ENCODE assay signal across 8 cellular contexts in genomic region chr7:5605775-5606174, GRCh38. TPM values are rescaled to one million over a fixed set of nuclear protein-coding genes. Genes with fewer than 3 reads are reported as not detected.
DNase-seq lines count a peak whose midpoint lies in the region; ATAC-seq, FAIRE-seq and TF ChIP-seq lines count a peak whose summit lies in the region.
"Not testable (repeated sequence)": the region's sequence is repeated elsewhere in the genome, so short reads cannot be mapped to it uniquely, and the experiment has no call there.

No MANE protein-coding gene starts in this region.

- not testable (repeated sequence) for H3K9me3 ChIP-seq in H9 (ENCODE audit: control insufficient read depth, low read depth, low read length); IMR-90 (ENCODE audit: control insufficient read depth, insufficient read depth, low read length); Panc1 (ENCODE audit: control insufficient read depth, insufficient read depth, low read depth, low read length); RWPE2 (ENCODE audit: severe bottlenecking); K562 (replicated peaks; ENCODE audit: control insufficient read depth, insufficient read depth, low read depth, low read length); cardiac muscle cell (ENCODE audit: low read depth); osteoblast (ENCODE audit: low read depth, low read length)

- H3K4me1 Mint-ChIP-seq in H9: peaks cover 2 to 20% of the 10 kb centered on the region in 2 experiments

- not testable (repeated sequence) for H2BK12ac ChIP-seq in H9 (ENCODE audit: insufficient read length, low read depth, low read length)

- TF ChIP-seq RAD21 in IMR-90 (IDR thresholded peaks at IDR 0.05; ENCODE audit: low read length); K562 (CRISPR knock-in tag; conservative IDR thresholded peaks at IDR 0.05 in 1 of 2, IDR thresholded peaks at IDR 0.05 in 1 of 2): not testable (repeated sequence)

- H2AK9ac ChIP-seq in IMR-90 (replicated peaks; ENCODE audit: low read depth, low read length, poor library complexity): not testable (repeated sequence)

- H3K9ac ChIP-seq in H9 (ENCODE audit: extremely low read depth, insufficient read length, low read length); IMR-90 (ENCODE audit: low read depth, low read length); K562 (ENCODE audit: insufficient read depth in 1 of 2, low read depth in 2 of 2, low read length in 2 of 2): not testable (repeated sequence)

- peaks cover 53% of the 10 kb centered on the region for H3K36me3 ChIP-seq in IMR-90 (ENCODE audit: control insufficient read depth, insufficient read depth, low read length)
- H3K36me3 ChIP-seq in Panc1 (ENCODE audit: control insufficient read depth, insufficient read depth, low read length): not testable (repeated sequence)
- H3K36me3 ChIP-seq in RWPE2 (ENCODE audit: low read depth): peaks cover 54% of the 10 kb centered on the region
- H3K36me3 ChIP-seq in K562 (ENCODE audit: control insufficient read depth, insufficient read depth, low read length): peaks cover 58% of the 10 kb centered on the region
- peaks cover 18% of the 10 kb centered on the region for H3K36me3 ChIP-seq in cardiac muscle cell
- peaks cover 30% of the 10 kb centered on the region for H3K36me3 ChIP-seq in osteoblast (ENCODE audit: insufficient read depth, low read length)

- H4K8ac ChIP-seq in H9 (replicated peaks; ENCODE audit: insufficient read length, low read depth, low read length); IMR-90 (ENCODE audit: low read depth in 2 of 2, low read length in 2 of 2): not testable (repeated sequence)

- H2BK20ac ChIP-seq in H9 (ENCODE audit: low read depth, low read length, poor library complexity, severe bottlenecking); IMR-90 (ENCODE audit: low read depth, low read length): not testable (repeated sequence)

- in situ Hi-C loops in IMR-90 (cut with MboI; ENCODE audit: low sequenced_read_pairs); Panc1 (cut with HindIII; ENCODE audit: low pct_unique_long_range_greater_than_20kb, low sequenced_read_pairs); K562 (cut with MboI): not testable (repeated sequence)

- not testable (repeated sequence) for H3K79me2 ChIP-seq in H9 (ENCODE audit: insufficient read depth, low read length)
- H3K79me2 ChIP-seq in K562 (ENCODE audit: control insufficient read depth, insufficient read depth, low read length) (peaks cover 32% of the 10 kb centered on the region), osteoblast (ENCODE audit: insufficient read depth, low read length) (peaks cover 36% of the 10 kb centered on the region)

- not testable (repeated sequence) for H3K27me3 Mint-ChIP-seq in H9 (ENCODE audit: low read depth)

- not testable (repeated sequence) for H4K5ac ChIP-seq in H9 (ENCODE audit: insufficient read length, low read depth, low read length); IMR-90 (ENCODE audit: low read depth, low read length)

- H3K14ac ChIP-seq in H9 (ENCODE audit: insufficient read depth, low read length); IMR-90 (replicated peaks; ENCODE audit: low read depth, low read length): not testable (repeated sequence)

- CTCF ChIA-PET in IMR-90 (lab: Yijun Ruan, JAX); Panc1 (lab: Charles Lee); K562 (lab: Yijun Ruan, JAX; ENCODE audit: low intra/inter-chr PET ratio): not testable (repeated sequence)

- H3T11ph ChIP-seq in H9 (ENCODE audit: low read length): not testable (repeated sequence)

- TF ChIP-seq EP300 in K562 (IDR thresholded peaks at IDR 0.05; ENCODE audit: low read length): not testable (repeated sequence)

- WGBS in H9 (ENCODE audit: extremely low coverage, insufficient read length, low lambda C conversion rate): no CpG with 5 or more reads among the region's 15 CpGs
- WGBS in IMR-90 (ENCODE audit: extremely low coverage in 2 of 2, insufficient read length in 1 of 2), 2 experiments: no CpG with 5 or more reads among the region's 15 CpGs
- WGBS in K562 (ENCODE audit: insufficient coverage, low coverage, missing lambda C conversion rate): 93% methylated on average over 9 of the region's 15 CpGs

- not testable (repeated sequence) for H4K91ac ChIP-seq in H9 (ENCODE audit: insufficient read length, low read depth, low read length); IMR-90 (ENCODE audit: insufficient read depth, low read depth, low read length)

- not testable (repeated sequence) for ATAC-seq in IMR-90 (ENCODE audit: low read depth); RWPE2 (ENCODE audit: low read depth); K562
- peak; percentile 3; the same call in 1 of the 2 replicates for ATAC-seq in Panc1

- POLR2A ChIA-PET in IMR-90 (lab: Charles Lee; ENCODE audit: unreplicated experiment); Panc1 (lab: Charles Lee): not testable (repeated sequence)
- POLR2A ChIA-PET in K562 (lab: Yijun Ruan, JAX): interaction anchor here (1.1 kb wide), 1 partner anchor 10 kb away, joined by 6 read pairs; no protein-coding TSS in a partner anchor

- H2AK5ac ChIP-seq in H9 (ENCODE audit: insufficient read length, low read length); IMR-90 (ENCODE audit: low read depth, low read length): not testable (repeated sequence)

- not testable (repeated sequence) for H2BK15ac ChIP-seq in H9 (ENCODE audit: low read depth, low read length); IMR-90 (ENCODE audit: low read depth, low read length)

- not testable (repeated sequence) for H3K27ac Mint-ChIP-seq in H9

- H3K36me3 Mint-ChIP-seq in H9 (ENCODE audit: insufficient read depth in 1 of 3, low read depth in 3 of 3): peaks cover 14 to 39% (median 33%) of the 10 kb centered on the region in 3 experiments

- DNase-seq in ELF-1 (ENCODE audit: low read depth, low spot score) (peak; percentile 5), H9 (peak; percentile 24), osteoblast (ENCODE audit: insufficient read length, low spot score, missing footprints) (peak; percentile 10)
- not testable (repeated sequence) for DNase-seq in IMR-90; Panc1 (ENCODE audit: low read depth, low spot score); RWPE2 (ENCODE audit: low spot score); K562 (ENCODE audit: extremely low read depth in 1 of 4, low spot score in 3 of 4); cardiac muscle cell (ENCODE audit: low read depth in 1 of 2, low spot score in 1 of 2)

- intact Hi-C loops in IMR-90 (cut with micrococcal nuclease); Panc1 (cut with micrococcal nuclease; ENCODE audit: unreplicated experiment); K562 (cut with micrococcal nuclease): not testable (repeated sequence)

- not testable (repeated sequence) for H3K23me2 ChIP-seq in H9 (ENCODE audit: insufficient read length, low read depth, low read length, poor library complexity, severe bottlenecking)

- dilution Hi-C loops in IMR-90 (cut with HindIII; ENCODE audit: low sequenced_read_pairs, unreplicated experiment): not testable (repeated sequence)

- not testable (repeated sequence) for H3K4me3 ChIP-seq in IMR-90 (ENCODE audit: insufficient read depth, low read depth, low read length); Panc1 (ENCODE audit: low read depth in 2 of 2, low read length in 2 of 2); RWPE2 (ENCODE audit: severe bottlenecking); K562; cardiac muscle cell; osteoblast (ENCODE audit: insufficient read depth, low read length)

- FAIRE-seq in K562 (lab: Jason Lieb, UNC): not testable (repeated sequence)

- not testable (repeated sequence) for H3K9me1 ChIP-seq in IMR-90 (ENCODE audit: insufficient read depth, low read length); K562 (ENCODE audit: control insufficient read depth, insufficient read depth, low read length)

- H3K27ac ChIP-seq in H9 (ENCODE audit: insufficient read length, low read depth, low read length); IMR-90 (ENCODE audit: insufficient read depth, low read length); Panc1 (ENCODE audit: low read length); K562 (ENCODE audit: extremely low read depth, low read depth, low read length); osteoblast (ENCODE audit: low read depth, low read length): not testable (repeated sequence)
- H3K27ac ChIP-seq in RWPE2 (ENCODE audit: poor library complexity, severe bottlenecking): peak overlapping the region; percentile 89
- H3K27ac ChIP-seq in cardiac muscle cell: peak overlapping the region; percentile 51

- H2BK5ac ChIP-seq in H9 (ENCODE audit: insufficient read length, low read length); IMR-90 (ENCODE audit: low read depth, low read length, poor library complexity, severe bottlenecking): not testable (repeated sequence)

- H2BK120ac ChIP-seq in H9 (ENCODE audit: low read depth, low read length, poor library complexity, severe bottlenecking); IMR-90 (ENCODE audit: low read depth, low read length): not testable (repeated sequence)

- H3K4me3 Mint-ChIP-seq in H9: not testable (repeated sequence)

- H3K56ac ChIP-seq in H9 (ENCODE audit: insufficient read length, low read depth, low read length); IMR-90 (ENCODE audit: extremely low read depth, insufficient read depth, low read length): not testable (repeated sequence)

- H3K18ac ChIP-seq in H9 (ENCODE audit: insufficient read length, low read depth, low read length); IMR-90 (ENCODE audit: low read depth, low read length): not testable (repeated sequence)

- TF ChIP-seq CTCF in H9 (conservative IDR thresholded peaks at IDR 0.05); IMR-90 (conservative IDR thresholded peaks at IDR 0.05; ENCODE audit: low read depth, low read length); Panc1 (IDR thresholded peaks at IDR 0.05); RWPE2 (IDR thresholded peaks at IDR 0.05; ENCODE audit: poor library complexity, severe bottlenecking); K562 (IDR thresholded peaks at IDR 0.05 in 2 of 3, conservative IDR thresholded peaks at IDR 0.05 in 1 of 3; ENCODE audit: insufficient read depth in 2 of 3, low read depth in 1 of 3, low read length in 3 of 3); cardiac muscle cell (IDR thresholded peaks at IDR 0.05; ENCODE audit: low read depth, low read length); osteoblast (IDR thresholded peaks at IDR 0.05; ENCODE audit: extremely low read depth, low read depth, low read length): not testable (repeated sequence)

- H3K4ac ChIP-seq in H9 (ENCODE audit: low read depth, low read length); IMR-90 (ENCODE audit: low read depth, low read length): not testable (repeated sequence)

- not testable (repeated sequence) for H3K23ac ChIP-seq in H9 (ENCODE audit: insufficient read length, low read depth, low read length); IMR-90 (ENCODE audit: low read depth, low read length)

- not testable (repeated sequence) for H3K27me3 ChIP-seq in H9 (ENCODE audit: insufficient read depth, low read length); IMR-90 (ENCODE audit: control insufficient read depth, insufficient read depth, low read length); Panc1 (ENCODE audit: control insufficient read depth, insufficient read depth, low read length); RWPE2 (ENCODE audit: insufficient read depth, poor library complexity, severe bottlenecking); K562 (ENCODE audit: control insufficient read depth in 2 of 2, insufficient read depth in 2 of 2, low read length in 2 of 2); cardiac muscle cell; osteoblast (ENCODE audit: insufficient read depth, low read length)

- not testable (repeated sequence) for H3K79me1 ChIP-seq in H9 (ENCODE audit: insufficient read depth, low read depth, low read length, poor library complexity, severe bottlenecking)
- peaks cover 0 to 51% of the 10 kb centered on the region in 2 experiments; a peak in 3 of 4 replicates for H3K79me1 ChIP-seq in IMR-90 (ENCODE audit: low read depth in 1 of 2, low read length in 2 of 2)

- not testable (repeated sequence) for H4K20me1 ChIP-seq in H9 (ENCODE audit: control insufficient read depth, insufficient read depth, insufficient read length); K562 (replicated peaks; ENCODE audit: control insufficient read depth, insufficient read depth, low read length)
- H4K20me1 ChIP-seq in IMR-90 (ENCODE audit: insufficient read depth, low read length) (peaks cover 69% of the 10 kb centered on the region), osteoblast (ENCODE audit: insufficient read depth, low read length) (peaks cover 26% of the 10 kb centered on the region)

- H3K4me2 ChIP-seq in H9 (ENCODE audit: insufficient read depth, insufficient read length, low read length); IMR-90 (ENCODE audit: low read depth, low read length); K562 (ENCODE audit: insufficient read depth, low read length); osteoblast (ENCODE audit: insufficient read depth, low read length): not testable (repeated sequence)

- BruUV-seq in IMR-90 (replicated peaks; lab: Mats Ljungman, UMichigan): TSS peak; percentile 66
- not testable (repeated sequence) for BruUV-seq in Panc1 (replicated peaks; lab: Mats Ljungman, UMichigan); K562 (replicated peaks; lab: Mats Ljungman, UMichigan)

- TF ChIP-seq POLR2A in IMR-90 (IDR thresholded peaks at IDR 0.05; ENCODE audit: low read depth, low read length); K562 (conservative IDR thresholded peaks at IDR 0.05): not testable (repeated sequence)

- H3K9me3 Mint-ChIP-seq in H9: not testable (repeated sequence)

- not testable (repeated sequence) for H2AFZ ChIP-seq in H9 (ENCODE audit: low read length); IMR-90 (replicated peaks; ENCODE audit: low read length, poor library complexity); K562 (ENCODE audit: low read depth, low read length); osteoblast (ENCODE audit: low read length)

- H3K4me1 ChIP-seq in H9 (ENCODE audit: insufficient read depth, low read length); IMR-90 (ENCODE audit: control insufficient read depth, insufficient read depth, low read length); Panc1 (ENCODE audit: control insufficient read depth, insufficient read depth, low read length); cardiac muscle cell (ENCODE audit: low read depth); osteoblast (ENCODE audit: insufficient read depth, low read length): not testable (repeated sequence)
- H3K4me1 ChIP-seq in RWPE2 (ENCODE audit: insufficient read depth, poor library complexity, severe bottlenecking) (peaks cover 18% of the 10 kb centered on the region), K562 (replicated peaks in 1 of 2; ENCODE audit: control insufficient read depth in 2 of 2, insufficient read depth in 2 of 2, low read length in 2 of 2) (peaks cover 3 to 57% of the 10 kb centered on the region in 2 experiments; a peak in 4 of 5 replicates)

RNA-seq across cellular contexts. Expression of gene FSCN1, which starts 13.2 kb away (rescaled TPM):
- total RNA-seq in H9 (2021): 293 and 302 TPM in 2 replicates
- 118 and 137 TPM in 2 replicates for total RNA-seq in IMR-90 (2012; rRNA removed)
- polyA plus RNA-seq in IMR-90 (2012; rRNA removed): 277 and 353 TPM in 2 replicates
- 217 and 436 TPM in 2 replicates for polyA plus RNA-seq in IMR-90 (2012; cell fraction: cytosol; rRNA removed)
- polyA plus RNA-seq in IMR-90 (2012; cell fraction: nucleus; rRNA removed; ENCODE audit: low replicate concordance): 131 and 368 TPM in 2 replicates
- 327 TPM for total RNA-seq in Panc1 (2021; ENCODE audit: unreplicated experiment)
- polyA plus RNA-seq in Panc1 (2012; ENCODE audit: insufficient read length): 487 TPM
- 24.2 and 122 TPM in 2 replicates for total RNA-seq in K562 (2011; cell fraction: chromatin; rRNA removed; ENCODE audit: low replicate concordance)
- total RNA-seq in K562 (2011; cell fraction: nucleolus; rRNA removed): 145 and 156 TPM in 2 replicates
- total RNA-seq in K562 (2011; cell fraction: nucleoplasm; rRNA removed): 58.0 and 62.1 TPM in 2 replicates
- total RNA-seq in K562 (2014; rRNA removed): 265 and 319 TPM in 2 replicates
- 20.9 and 29.5 TPM in 2 replicates for total RNA-seq in K562 (2014; rRNA removed; fragmentation: Illumina TruSeq; extraction: Trizol)
- 95.1 and 107 TPM in 2 replicates for total RNA-seq in K562 (2015; rRNA removed; fragmentation: Illumina TruSeq; extraction: Trizol)
- total RNA-seq in K562 (2021): 414 and 417 TPM in 2 replicates
- polyA plus RNA-seq in K562 (2011; rRNA removed): 38.7 and 106 TPM in 2 replicates
- polyA plus RNA-seq in K562 (2011; cell fraction: cytosol; rRNA removed): 83.6 and 256 TPM in 2 replicates
- 66.4 and 105 TPM in 2 replicates for polyA plus RNA-seq in K562 (2011; cell fraction: nucleus; rRNA removed)
- polyA plus RNA-seq in K562 (2012): 253 and 255 TPM in 2 replicates
- 64.1 and 142 TPM in 2 replicates for polyA plus RNA-seq in K562 (2014; fragmentation: Illumina TruSeq; extraction: Trizol)
- polyA plus RNA-seq in K562 (2014; fragmentation: Nextera tagmentation; extraction: Ambion mirVana): 1 to 10 TPM in 1 of 2 experiments, under 1 TPM in 1; 0.70 to 1.2 TPM
- polyA plus RNA-seq in K562 (2014; rRNA removed): 186 and 202 TPM in 2 replicates
- polyA minus RNA-seq in K562 (2011; rRNA and poly(A)+ RNA removed): 23.1 and 29.3 TPM in 2 replicates
- polyA minus RNA-seq in K562 (2011; cell fraction: cytosol; rRNA and poly(A)+ RNA removed): 186 and 269 TPM in 2 replicates
- polyA minus RNA-seq in K562 (2011; cell fraction: nucleus; rRNA and poly(A)+ RNA removed): 66.0 and 87.2 TPM in 2 replicates
- total RNA-seq in cardiac muscle cell: 340 and 364 TPM in 2 replicates
- polyA plus RNA-seq in cardiac muscle cell: 171 and 180 TPM in 2 replicates
- total RNA-seq in osteoblast: 163 and 182 TPM in 2 replicates
